ENCODE assay signal across 8 cellular contexts in genomic region chr11:76768091-76769047, GRCh38. TPM values are rescaled to one million over a fixed set of nuclear protein-coding genes. Genes with fewer than 3 reads are reported as not detected.
DNase-seq lines count a peak whose midpoint lies in the region; ATAC-seq and TF ChIP-seq lines count a peak whose summit lies in the region.

No MANE protein-coding gene starts in this region.

- peaks cover 0 to 6% (median 0%) of the 10 kb centered on the region in 4 donors for H3K36me3 ChIP-seq in right lobe of liver

- 3% methylated on average over 8 of the region's 9 CpGs for WGBS in right lobe of liver (ENCODE audit: insufficient coverage, low coverage, low lambda C conversion rate, missing lambda C conversion rate)

- H3K9me3 Mint-ChIP-seq in activated naive CD8-positive, alpha-beta T cell treated with anti-CD3 and anti-CD28 coated beads, Interleukin-2, amount 50 U/mL, for 24 hours = no peaks in the 10 kb centered on the region

- peaks cover 20% of the 10 kb centered on the region for H3K4me1 Mint-ChIP-seq in activated naive CD8-positive, alpha-beta T cell treated with anti-CD3 and anti-CD28 coated beads, Interleukin-2, amount 50 U/mL, for 24 hours

- peak; percentile 46 for ATAC-seq in GM18498 (IDR thresholded peaks at IDR 0.05; ENCODE audit: unreplicated experiment)
- ATAC-seq in activated naive CD8-positive, alpha-beta T cell treated with anti-CD3 and anti-CD28 coated beads, Interleukin-2, amount 50 U/mL, for 24 hours = peak; percentile 72
- peak; percentile 17 to 44 (median 24) for ATAC-seq in right lobe of liver
- no peak for ATAC-seq in GM18517 (IDR thresholded peaks at IDR 0.05; ENCODE audit: unreplicated experiment)

- peak; percentile 82 for DNase-seq in NCI-H2171 treated with DMSO at 0.1 percent for 48 hours (lab: John Stamatoyannopoulos, UW)
- DNase-seq in activated naive CD8-positive, alpha-beta T cell treated with anti-CD3 and anti-CD28 coated beads, Interleukin-2, amount 50 U/mL, for 24 hours = no peak
- DNase-seq in right lobe of liver = peak; percentile 59 to 84 (median 83)
- DNase-seq in GM13977 (ENCODE audit: low spot score) = no peak
- DNase-seq in NCI-H774 (lab: John Stamatoyannopoulos, UW) = no peak
- DNase-seq in ACHN = no peak

- H3K9me3 ChIP-seq in right lobe of liver = no peaks in the 10 kb centered on the region

- H3K27ac ChIP-seq in right lobe of liver = peak overlapping the region; percentile 69 to 100 (median 69)

- peak; percentile 65 for TF ChIP-seq POLR2A in right lobe of liver (IDR thresholded peaks at IDR 0.05)

- intact Hi-C loops in right lobe of liver (cut with DNase I) = no loop called here

- H3K27ac Mint-ChIP-seq in activated naive CD8-positive, alpha-beta T cell treated with anti-CD3 and anti-CD28 coated beads, Interleukin-2, amount 50 U/mL, for 24 hours = peak overlapping the region; percentile 32

- in situ Hi-C loops in GM13977 (cut with MboI; ENCODE audit: low pct_unique_long_range_greater_than_20kb, low sequenced_read_pairs, unreplicated experiment) = no loop called here
- in situ Hi-C loops in ACHN (cut with HindIII; ENCODE audit: low pct_ligation_motif_present, low pct_unique_long_range_greater_than_20kb, low sequenced_read_pairs) = no loop called here

- no peaks in the 10 kb centered on the region for H3K27me3 ChIP-seq in right lobe of liver

- no peak for TF ChIP-seq CTCF in right lobe of liver (IDR thresholded peaks at IDR 0.05)
- TF ChIP-seq CTCF in GM13977 (IDR thresholded peaks at IDR 0.05; ENCODE audit: extremely low read depth, insufficient read depth, missing control alignments) = no peak

- no peaks in the 10 kb centered on the region for H3K36me3 Mint-ChIP-seq in activated naive CD8-positive, alpha-beta T cell treated with anti-CD3 and anti-CD28 coated beads, Interleukin-2, amount 50 U/mL, for 24 hours (ENCODE audit: low read depth)

- peaks cover 4% of the 10 kb centered on the region for H3K27me3 Mint-ChIP-seq in activated naive CD8-positive, alpha-beta T cell treated with anti-CD3 and anti-CD28 coated beads, Interleukin-2, amount 50 U/mL, for 24 hours

- H3K4me3 ChIP-seq in right lobe of liver = peak overlapping the region; percentile 6 to 57 (median 56)

- H3K4me3 Mint-ChIP-seq in activated naive CD8-positive, alpha-beta T cell treated with anti-CD3 and anti-CD28 coated beads, Interleukin-2, amount 50 U/mL, for 24 hours = no peak overlapping the region

- H3K4me1 ChIP-seq in right lobe of liver = peaks cover 0 to 83% (median 37%) of the 10 kb centered on the region in 4 donors

RNA-seq across cellular contexts. Expression of gene TSKU, which starts 14.8 kb away (rescaled TPM):
- 1,000 to 10,000 TPM in 1 of 6 experiments, 100 to 1,000 TPM in 4, 10 to 100 TPM in 1; 66.1 to 1,026 (median 278) TPM for total RNA-seq in right lobe of liver

Comparison
In these comparisons a context has a peak if more than half of its experiments do, and no peak if none do; other contexts are left out.
1. DNase-seq: peak in NCI-H2171 treated with DMSO at 0.1 percent for 48 hours (single experiment) and right lobe of liver (3 of 3); none in activated naive CD8-positive, alpha-beta T cell treated with anti-CD3 and anti-CD28 coated beads, Interleukin-2, amount 50 U/mL, for 24 hours (single experiment), GM13977 (single experiment), NCI-H774 (single experiment) and ACHN (single experiment).